In genomic region chr17:46782250-46782953, GRCh38 we compare ENCODE assay signal across 8 cellular contexts. TPM values are rescaled to one million over a fixed set of nuclear protein-coding genes. Genes with fewer than 3 reads are reported as not detected.
DNase-seq lines count a peak whose midpoint lies in the region; ATAC-seq and TF ChIP-seq lines count a peak whose summit lies in the region.

No MANE protein-coding gene starts in this region.

- TF ChIP-seq CTCF in NB4 (IDR thresholded peaks at IDR 0.05; ENCODE audit: low read depth, low read length) (peak; percentile 63), chondrocyte (IDR thresholded peaks at IDR 0.05) (peak; percentile 78), neural cell (IDR thresholded peaks at IDR 0.05; ENCODE audit: poor library complexity, severe bottlenecking) (peak; percentile 41)

- H3K27me3 Mint-ChIP-seq in chondrocyte (ENCODE audit: low read depth) = no peaks in the 10 kb centered on the region

- TF ChIP-seq RAD21 in neural cell (conservative IDR thresholded peaks at IDR 0.05) = no peak

- H3K27ac Mint-ChIP-seq in chondrocyte (ENCODE audit: unreplicated experiment) = no peak overlapping the region

- H3K27me3 ChIP-seq in neural cell (ENCODE audit: insufficient read depth, low read depth, low read length) = no peaks in the 10 kb centered on the region

- H3F3A ChIP-seq in neural cell (ENCODE audit: insufficient read depth, low read length, poor library complexity, severe bottlenecking) = no peaks in the 10 kb centered on the region

- H3K4me3 ChIP-seq in NB4 (ENCODE audit: low read depth, low read length) (no peak overlapping the region), neural cell (ENCODE audit: low read length) (no peak overlapping the region)

- H3K36me3 Mint-ChIP-seq in chondrocyte (ENCODE audit: low read depth) = no peaks in the 10 kb centered on the region

- no peaks in the 10 kb centered on the region for H3K9me3 Mint-ChIP-seq in chondrocyte (ENCODE audit: low read depth)

- H3K4me1 Mint-ChIP-seq in chondrocyte (ENCODE audit: low read depth) = no peaks in the 10 kb centered on the region

- DNase-seq in NCI-H82 (lab: John Stamatoyannopoulos, UW) (peak; percentile 53), NCI-H82 treated with DMSO at 0.1 percent for 48 hours (lab: John Stamatoyannopoulos, UW; ENCODE audit: unreplicated experiment) (no peak), NB4 (ENCODE audit: low read depth) (peak; percentile 36), chondrocyte (ENCODE audit: low spot score) (no peak), NOMO-1 (lab: John Stamatoyannopoulos, UW; ENCODE audit: unreplicated experiment in 2 of 2) (no peak)

- H3K4me2 ChIP-seq in neural cell (ENCODE audit: low read length) = no peak overlapping the region

- no peak overlapping the region for H2AFZ ChIP-seq in neural cell (ENCODE audit: low read depth, low read length)

- no peak for TF ChIP-seq EP300 in neural cell (conservative IDR thresholded peaks at IDR 0.05; ENCODE audit: poor library complexity, severe bottlenecking)

- no peak for TF ChIP-seq POLR2A in NB4 (IDR thresholded peaks at IDR 0.05; ENCODE audit: extremely low read depth, insufficient read length)

- H3K79me2 ChIP-seq in neural cell (replicated peaks; ENCODE audit: insufficient read depth, low read length) = no peaks in the 10 kb centered on the region

- ATAC-seq in GM19463 (IDR thresholded peaks at IDR 0.05; ENCODE audit: unreplicated experiment) = no peak
- ATAC-seq in HG02870 (IDR thresholded peaks at IDR 0.05; ENCODE audit: unreplicated experiment) = no peak

- no peaks in the 10 kb centered on the region for H4K20me1 ChIP-seq in neural cell (ENCODE audit: insufficient read depth)

- no peak overlapping the region for H3K9ac ChIP-seq in neural cell (ENCODE audit: low read length)

- no peaks in the 10 kb centered on the region for H3K9me3 ChIP-seq in neural cell (ENCODE audit: low read length)

- no peaks in the 10 kb centered on the region for H3K9me2 ChIP-seq in neural cell (ENCODE audit: insufficient read depth, low read length)

- no peak overlapping the region for H3K27ac ChIP-seq in neural cell (ENCODE audit: low read length)

- H3K4me3 Mint-ChIP-seq in chondrocyte (ENCODE audit: unreplicated experiment) = no peak overlapping the region

- no peaks in the 10 kb centered on the region for H3K36me3 ChIP-seq in neural cell (ENCODE audit: insufficient read depth, low read length)

TF ChIP-seq in neural cell, 6 proteins besides CTCF, POLR2A, EP300 and RAD21:
- TF ChIP-seq POLR2AphosphoS5 (IDR thresholded peaks at IDR 0.05) (no peak), SMC3 (conservative IDR thresholded peaks at IDR 0.05; ENCODE audit: poor library complexity) (no peak), TAF1 (IDR thresholded peaks at IDR 0.05; ENCODE audit: low read depth) (no peak), EZH2 (IDR thresholded peaks at IDR 0.05; ENCODE audit: borderline replicate concordance, insufficient read depth, low read length, poor library complexity, severe bottlenecking) (no peak), MXI1 (conservative IDR thresholded peaks at IDR 0.05; ENCODE audit: poor library complexity, severe bottlenecking) (no peak), REST (IDR thresholded peaks at IDR 0.05; ENCODE audit: borderline replicate concordance) (no peak)

RNA-seq across cellular contexts. Expression of gene WNT3, which starts 36.1 kb away (rescaled TPM):
- total RNA-seq in chondrocyte = 4.1 to 5.2 TPM (median 4.9 TPM) in 3 replicates
- polyA plus RNA-seq in neural cell = 7.6 TPM in 2 replicates
- polyA minus RNA-seq in neural cell = 6.1 and 7.1 TPM in 2 replicates

Comparison
In these comparisons a context has a peak if more than half of its experiments do, and no peak if none do; other contexts are left out.
1. DNase-seq: peak in NCI-H82 (single experiment) and NB4 (single experiment); none in NCI-H82 treated with DMSO at 0.1 percent for 48 hours (single experiment), chondrocyte (single experiment) and NOMO-1 (0 of 2).
2. Peak in every context shown above with its lines, with median percentiles within 50 percentile points of each other: CTCF ChIP-seq.